2 cellular contexts compared by ENCODE assay signal in the genomic region with DNA sequence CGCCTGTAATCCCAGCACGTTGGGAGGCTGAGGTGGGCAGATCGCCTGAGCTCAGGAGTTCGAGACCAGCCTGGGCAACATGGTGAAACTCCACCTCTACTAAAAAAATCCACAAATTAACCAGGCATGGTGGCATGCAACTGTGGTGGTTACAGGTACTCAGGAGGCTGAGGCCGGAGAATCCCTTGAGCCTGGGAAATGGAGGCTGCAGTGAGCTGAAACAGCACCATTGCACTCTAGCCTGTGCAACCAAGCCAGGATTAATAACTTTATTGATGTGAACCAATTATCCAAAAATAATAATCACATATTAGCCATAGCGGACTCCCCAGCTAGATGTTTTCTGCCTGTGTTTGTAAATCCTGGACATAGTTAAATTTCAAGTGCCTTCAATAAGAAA.
TF ChIP-seq lines count a peak whose summit lies in the region.

No MANE protein-coding gene starts in this region.

TF ChIP-seq in SK-N-SH, 30 proteins besides CTCF, POLR2A, EP300 and RAD21 (continued from another document):
- TF ChIP-seq NRF1 (IDR thresholded peaks at IDR 0.05; ENCODE audit: low read depth, low read length): no peak
- no peak for TF ChIP-seq SMC3 (IDR thresholded peaks at IDR 0.05; ENCODE audit: low read depth, low read length)
- no peak for TF ChIP-seq GABPA (IDR thresholded peaks at IDR 0.05; ENCODE audit: low read depth)
- TF ChIP-seq, protein P1, sequence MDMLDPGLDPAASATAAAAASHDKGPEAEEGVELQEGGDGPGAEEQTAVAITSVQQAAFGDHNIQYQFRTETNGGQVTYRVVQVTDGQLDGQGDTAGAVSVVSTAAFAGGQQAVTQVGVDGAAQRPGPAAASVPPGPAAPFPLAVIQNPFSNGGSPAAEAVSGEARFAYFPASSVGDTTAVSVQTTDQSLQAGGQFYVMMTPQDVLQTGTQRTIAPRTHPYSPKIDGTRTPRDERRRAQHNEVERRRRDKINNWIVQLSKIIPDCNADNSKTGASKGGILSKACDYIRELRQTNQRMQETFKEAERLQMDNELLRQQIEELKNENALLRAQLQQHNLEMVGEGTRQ (IDR thresholded peaks at IDR 0.05; ENCODE audit: borderline replicate concordance, low read depth, low read length): no peak
- TF ChIP-seq CHD2 (IDR thresholded peaks at IDR 0.05; ENCODE audit: low read length, partially characterized antibody): no peak

TF ChIP-seq in SK-N-SH treated with all-trans-retinoic acid at 6 μM for 48 hours, 23 proteins besides CTCF, POLR2A, EP300 and RAD21 (continued from another document):
- TF ChIP-seq ZFP3 (CRISPR knock-in tag; IDR thresholded peaks at IDR 0.05) (no peak), ZNF565 (CRISPR knock-in tag; conservative IDR thresholded peaks at IDR 0.05; ENCODE audit: low read depth) (no peak), ISL1 (CRISPR knock-in tag; IDR thresholded peaks at IDR 0.05) (no peak), RARB (CRISPR knock-in tag; IDR thresholded peaks at IDR 0.05) (no peak)
- TF ChIP-seq, protein P2, sequence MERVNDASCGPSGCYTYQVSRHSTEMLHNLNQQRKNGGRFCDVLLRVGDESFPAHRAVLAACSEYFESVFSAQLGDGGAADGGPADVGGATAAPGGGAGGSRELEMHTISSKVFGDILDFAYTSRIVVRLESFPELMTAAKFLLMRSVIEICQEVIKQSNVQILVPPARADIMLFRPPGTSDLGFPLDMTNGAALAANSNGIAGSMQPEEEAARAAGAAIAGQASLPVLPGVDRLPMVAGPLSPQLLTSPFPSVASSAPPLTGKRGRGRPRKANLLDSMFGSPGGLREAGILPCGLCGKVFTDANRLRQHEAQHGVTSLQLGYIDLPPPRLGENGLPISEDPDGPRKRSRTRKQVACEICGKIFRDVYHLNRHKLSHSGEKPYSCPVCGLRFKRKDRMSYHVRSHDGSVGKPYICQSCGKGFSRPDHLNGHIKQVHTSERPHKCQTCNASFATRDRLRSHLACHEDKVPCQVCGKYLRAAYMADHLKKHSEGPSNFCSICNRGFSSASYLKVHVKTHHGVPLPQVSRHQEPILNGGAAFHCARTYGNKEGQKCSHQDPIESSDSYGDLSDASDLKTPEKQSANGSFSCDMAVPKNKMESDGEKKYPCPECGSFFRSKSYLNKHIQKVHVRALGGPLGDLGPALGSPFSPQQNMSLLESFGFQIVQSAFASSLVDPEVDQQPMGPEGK (CRISPR knock-in tag; IDR thresholded peaks at IDR 0.05; ENCODE audit: borderline replicate concordance): no peak
- TF ChIP-seq, protein P3, sequence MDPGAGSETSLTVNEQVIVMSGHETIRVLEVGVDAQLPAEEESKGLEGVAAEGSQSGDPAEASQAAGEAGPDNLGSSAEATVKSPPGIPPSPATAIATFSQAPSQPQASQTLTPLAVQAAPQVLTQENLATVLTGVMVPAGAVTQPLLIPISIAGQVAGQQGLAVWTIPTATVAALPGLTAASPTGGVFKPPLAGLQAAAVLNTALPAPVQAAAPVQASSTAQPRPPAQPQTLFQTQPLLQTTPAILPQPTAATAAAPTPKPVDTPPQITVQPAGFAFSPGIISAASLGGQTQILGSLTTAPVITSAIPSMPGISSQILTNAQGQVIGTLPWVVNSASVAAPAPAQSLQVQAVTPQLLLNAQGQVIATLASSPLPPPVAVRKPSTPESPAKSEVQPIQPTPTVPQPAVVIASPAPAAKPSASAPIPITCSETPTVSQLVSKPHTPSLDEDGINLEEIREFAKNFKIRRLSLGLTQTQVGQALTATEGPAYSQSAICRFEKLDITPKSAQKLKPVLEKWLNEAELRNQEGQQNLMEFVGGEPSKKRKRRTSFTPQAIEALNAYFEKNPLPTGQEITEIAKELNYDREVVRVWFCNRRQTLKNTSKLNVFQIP (CRISPR knock-in tag; IDR thresholded peaks at IDR 0.05; ENCODE audit: borderline replicate concordance, low read depth): no peak
- TF ChIP-seq, protein P4, sequence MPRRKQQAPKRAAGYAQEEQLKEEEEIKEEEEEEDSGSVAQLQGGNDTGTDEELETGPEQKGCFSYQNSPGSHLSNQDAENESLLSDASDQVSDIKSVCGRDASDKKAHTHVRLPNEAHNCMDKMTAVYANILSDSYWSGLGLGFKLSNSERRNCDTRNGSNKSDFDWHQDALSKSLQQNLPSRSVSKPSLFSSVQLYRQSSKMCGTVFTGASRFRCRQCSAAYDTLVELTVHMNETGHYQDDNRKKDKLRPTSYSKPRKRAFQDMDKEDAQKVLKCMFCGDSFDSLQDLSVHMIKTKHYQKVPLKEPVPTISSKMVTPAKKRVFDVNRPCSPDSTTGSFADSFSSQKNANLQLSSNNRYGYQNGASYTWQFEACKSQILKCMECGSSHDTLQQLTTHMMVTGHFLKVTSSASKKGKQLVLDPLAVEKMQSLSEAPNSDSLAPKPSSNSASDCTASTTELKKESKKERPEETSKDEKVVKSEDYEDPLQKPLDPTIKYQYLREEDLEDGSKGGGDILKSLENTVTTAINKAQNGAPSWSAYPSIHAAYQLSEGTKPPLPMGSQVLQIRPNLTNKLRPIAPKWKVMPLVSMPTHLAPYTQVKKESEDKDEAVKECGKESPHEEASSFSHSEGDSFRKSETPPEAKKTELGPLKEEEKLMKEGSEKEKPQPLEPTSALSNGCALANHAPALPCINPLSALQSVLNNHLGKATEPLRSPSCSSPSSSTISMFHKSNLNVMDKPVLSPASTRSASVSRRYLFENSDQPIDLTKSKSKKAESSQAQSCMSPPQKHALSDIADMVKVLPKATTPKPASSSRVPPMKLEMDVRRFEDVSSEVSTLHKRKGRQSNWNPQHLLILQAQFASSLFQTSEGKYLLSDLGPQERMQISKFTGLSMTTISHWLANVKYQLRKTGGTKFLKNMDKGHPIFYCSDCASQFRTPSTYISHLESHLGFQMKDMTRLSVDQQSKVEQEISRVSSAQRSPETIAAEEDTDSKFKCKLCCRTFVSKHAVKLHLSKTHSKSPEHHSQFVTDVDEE (CRISPR knock-in tag; IDR thresholded peaks at IDR 0.05): no peak
